ENCODE assay signal across 21 cellular contexts in genomic region chr10:49218480-49218879, GRCh38. TPM values are rescaled to one million over a fixed set of nuclear protein-coding genes. Genes with fewer than 3 reads are reported as not detected.
DNase-seq lines count a peak whose midpoint lies in the region; ATAC-seq and TF ChIP-seq lines count a peak whose summit lies in the region.
"Had no signal": no experiment of that assay in that cellular context is flagged by ENCODE, and none has a peak within 500 bp of the region (broad histone marks: within the 10 kb centered on the region; RNA-seq: fewer than 3 reads in every experiment).

No MANE protein-coding gene starts in this region.

- WGBS in heart left ventricle, 4 donors, result 65 to 83% (median 72%) methylated on average over 2 of the region's 2 CpGs

- no peaks in the 10 kb centered on the region for H3K27me3 ChIP-seq in heart left ventricle
- H3K27me3 ChIP-seq: BLaER1 treated with 17β-estradiol and CSF1 and Interleukin-3, amounts not matched to agents 10 nM and 100 nM; SJSA1 had no signal

- no peak for DNase-seq in stimulated activated naive CD8-positive, alpha-beta T cell treated with anti-CD3 and anti-CD28 coated beads, Interleukin-15, Interleukin-2, amounts not matched to agents 100 U/mL and 50 U/mL, for 24 hours
- no peak for DNase-seq in stimulated activated naive CD8-positive, alpha-beta T cell treated with anti-CD3 and anti-CD28 coated beads, Interleukin-15, amount 100 ng/mL, for 72 hours
- DNase-seq in heart left ventricle (no peak), natural killer cell (no peak), progenitor cell of endocrine pancreas (ENCODE audit: low spot score, unreplicated experiment) (no peak), NCI-H345 (lab: John Stamatoyannopoulos, UW) (no peak)
- DNase-seq: Calu3; CD8-positive, alpha-beta T cell; DMS79 treated with DMSO at 0.1 percent for 48 hours; H7; HFFc6; KG1; NCI-H1048; NCI-H1436; NCI-H1930; NCI-H526; PC-9 had no signal

- no peak for TF ChIP-seq POLR2A in heart left ventricle (IDR thresholded peaks at IDR 0.05)

- H3K27ac ChIP-seq in heart left ventricle, result no peak overlapping the region
- H3K27ac ChIP-seq: BLaER1 treated with 17β-estradiol and CSF1 and Interleukin-3, amounts not matched to agents 10 nM and 100 nM; PC-9; SJSA1 had no signal

- H3K27ac Mint-ChIP-seq in stimulated activated naive CD8-positive, alpha-beta T cell treated with anti-CD3 and anti-CD28 coated beads, Interleukin-15, amount 100 ng/mL, for 72 hours, result no peak overlapping the region
- H3K27ac Mint-ChIP-seq in natural killer cell (peak overlapping the region in 1 of 2 donors; percentile 26), progenitor cell of endocrine pancreas (no peak overlapping the region)
- H3K27ac Mint-ChIP-seq: CD8-positive, alpha-beta T cell; HFFc6 had no signal

- H3K36me3 ChIP-seq in heart left ventricle, result no peaks in the 10 kb centered on the region
- H3K36me3 ChIP-seq: BLaER1 treated with 17β-estradiol and CSF1 and Interleukin-3, amounts not matched to agents 10 nM and 100 nM; SJSA1 had no signal

- H3K4me3 ChIP-seq in heart left ventricle, result no peak overlapping the region
- H3K4me3 ChIP-seq: BLaER1 treated with 17β-estradiol and CSF1 and Interleukin-3, amounts not matched to agents 10 nM and 100 nM; PC-9; SJSA1 had no signal

- H3K4me3 Mint-ChIP-seq in stimulated activated naive CD8-positive, alpha-beta T cell treated with anti-CD3 and anti-CD28 coated beads, Interleukin-15, amount 100 ng/mL, for 72 hours, result no peak overlapping the region
- H3K4me3 Mint-ChIP-seq in natural killer cell, result peak overlapping the region; percentile 5
- no peak overlapping the region for H3K4me3 Mint-ChIP-seq in progenitor cell of endocrine pancreas (ENCODE audit: low read depth)
- H3K4me3 Mint-ChIP-seq: CD8-positive, alpha-beta T cell; HFFc6 had no signal

- ATAC-seq in stimulated activated naive CD8-positive, alpha-beta T cell treated with anti-CD3 and anti-CD28 coated beads, Interleukin-15, Interleukin-2, amounts not matched to agents 100 U/mL and 50 U/mL, for 24 hours, result peak; percentile 36
- no peak for ATAC-seq in stimulated activated naive CD8-positive, alpha-beta T cell treated with anti-CD3 and anti-CD28 coated beads, Interleukin-15, amount 100 ng/mL, for 72 hours
- ATAC-seq in heart left ventricle (peak; percentile 76 to 86 (median 78)), natural killer cell (peak in 2 of 3 donors; percentile 31 to 48), HG03139 (IDR thresholded peaks at IDR 0.05; ENCODE audit: unreplicated experiment) (no peak)
- ATAC-seq: CD8-positive, alpha-beta T cell had no signal

- H3K9me3 Mint-ChIP-seq in stimulated activated naive CD8-positive, alpha-beta T cell treated with anti-CD3 and anti-CD28 coated beads, Interleukin-15, amount 100 ng/mL, for 72 hours, result no peaks in the 10 kb centered on the region
- H3K9me3 Mint-ChIP-seq in natural killer cell (no peaks in the 10 kb centered on the region), progenitor cell of endocrine pancreas (ENCODE audit: low read depth) (peaks cover 3% of the 10 kb centered on the region)
- H3K9me3 Mint-ChIP-seq: CD8-positive, alpha-beta T cell; HFFc6 had no signal

- H3K36me3 Mint-ChIP-seq in natural killer cell (no peaks in the 10 kb centered on the region), progenitor cell of endocrine pancreas (ENCODE audit: insufficient read depth) (no peaks in the 10 kb centered on the region)
- H3K36me3 Mint-ChIP-seq: CD8-positive, alpha-beta T cell had no signal

- TF ChIP-seq CTCF in heart left ventricle (IDR thresholded peaks at IDR 0.05) (peak in 9 of 12 donors; percentile 17 to 49 (median 29)), natural killer cell (IDR thresholded peaks at IDR 0.05) (no peak), progenitor cell of endocrine pancreas (IDR thresholded peaks at IDR 0.05; ENCODE audit: unreplicated experiment) (no peak)

- peaks cover 0 to 10% (median 0%) of the 10 kb centered on the region in 12 donors for H3K4me1 ChIP-seq in heart left ventricle

- peaks cover 0 to 4% (median 0%) of the 10 kb centered on the region in 12 donors for H3K9me3 ChIP-seq in heart left ventricle
- H3K9me3 ChIP-seq: SJSA1 had no signal

- intact Hi-C loops in heart left ventricle (cut with DNase I), result loop anchor here in 1 of 10 donors (2.0 kb wide), 1 partner anchor 80 kb away; the partner anchor contains the start of gene C10orf71
- intact Hi-C loops in natural killer cell (cut with micrococcal nuclease), result no loop called here

- H3K27me3 Mint-ChIP-seq in stimulated activated naive CD8-positive, alpha-beta T cell treated with anti-CD3 and anti-CD28 coated beads, Interleukin-15, amount 100 ng/mL, for 72 hours, result peaks cover 53% of the 10 kb centered on the region
- H3K27me3 Mint-ChIP-seq in natural killer cell (ENCODE audit: low read depth in 2 of 2) (peaks cover 0 to 6% of the 10 kb centered on the region in 2 donors), progenitor cell of endocrine pancreas (peaks cover 28% of the 10 kb centered on the region)

- H3K4me1 Mint-ChIP-seq in stimulated activated naive CD8-positive, alpha-beta T cell treated with anti-CD3 and anti-CD28 coated beads, Interleukin-15, amount 100 ng/mL, for 72 hours, result peaks cover 5% of the 10 kb centered on the region
- H3K4me1 Mint-ChIP-seq in natural killer cell (peaks cover 21 to 36% of the 10 kb centered on the region in 2 donors), progenitor cell of endocrine pancreas (ENCODE audit: low read depth) (no peaks in the 10 kb centered on the region)

RNA-seq across cellular contexts. Expression of gene TMEM273, which starts 30.3 kb away (rescaled TPM):
- total RNA-seq in heart left ventricle (10 to 100 TPM in 8 of 9 donors, 1 to 10 TPM in 1; 7.9 to 38.7 (median 16.5) TPM), natural killer cell (10 to 100 TPM; 11.6 to 46.3 (median 29.4) TPM), progenitor cell of endocrine pancreas (not detected in 2 replicates)
- polyA plus RNA-seq in heart left ventricle, result 10 to 100 TPM; 17.2 to 19.5 TPM
- total RNA-seq: Calu3, G401, H7, HFFc6, SJSA1 had no signal

Comparison
In these comparisons a context has a peak if more than half of its experiments do, and no peak if none do; other contexts are left out.
1. ATAC-seq: peak in stimulated activated naive CD8-positive, alpha-beta T cell treated with anti-CD3 and anti-CD28 coated beads, Interleukin-15, Interleukin-2, amounts not matched to agents 100 U/mL and 50 U/mL, for 24 hours (single experiment), heart left ventricle (4 of 4) and natural killer cell (2 of 3); none in stimulated activated naive CD8-positive, alpha-beta T cell treated with anti-CD3 and anti-CD28 coated beads, Interleukin-15, amount 100 ng/mL, for 72 hours (single experiment) and HG03139 (single experiment).
2. CTCF ChIP-seq: peak in heart left ventricle (9 of 12); none in natural killer cell (single experiment) and progenitor cell of endocrine pancreas (single experiment).